In genomic region chr12:6836851-6837250, GRCh38 we compare ENCODE assay signal across 22 cellular contexts. TPM values are rescaled to one million over a fixed set of nuclear protein-coding genes. Genes with fewer than 3 reads are reported as not detected.
"Had no signal": no experiment of that assay in that cellular context is flagged by ENCODE, and none has a peak within 500 bp of the region (broad histone marks: within the 10 kb centered on the region; RNA-seq: fewer than 3 reads in every experiment).

No MANE protein-coding gene starts in this region.

- H3K27ac ChIP-seq: KMS-11, SJCRH30 had no signal

- DNase-seq: Kasumi-1, MM.1S, NCI-H1092 treated with DMSO at 0.1 percent for 48 hours, NCI-H1436, NCI-H187, NCI-H2029, NCI-H2081 treated with DMSO at 0.1 percent for 48 hours, NCI-H2171, NCI-H226, NCI-H446, NCI-H510A, NCI-H524 treated with DMSO at 0.1 percent for 48 hours, NCI-H69, NCI-H774, RPMI8226, SHP77 treated with DMSO at 0.1 percent for 48 hours, SJCRH30 had no signal

- H3K9me3 ChIP-seq: SJCRH30 had no signal

- ATAC-seq: HepG2, K562, SK-N-SH treated with all-trans-retinoic acid at 6 μM for 48 hours had no signal

- H3K27me3 ChIP-seq: SJCRH30 had no signal

- H3K9ac ChIP-seq: KMS-11 had no signal

- H3K4me3 ChIP-seq: K562, SJCRH30 had no signal

RNA-seq across cellular contexts. Expression of gene GNB3, which starts 3.9 kb away (rescaled TPM):
- polyA plus RNA-seq: IgD-negative memory B cell had no signal

RNA-seq across cellular contexts. Expression of gene P3H3, which starts 8.6 kb away (rescaled TPM):
- polyA plus RNA-seq: IgD-negative memory B cell had no signal

RNA-seq across cellular contexts. Expression of gene GPR162, which starts 15.2 kb away (rescaled TPM):
- total RNA-seq: HepG2 had no signal
- polyA plus RNA-seq: IgD-negative memory B cell had no signal
